Comparison of ENCODE assay signal across 1 cellular context in the genomic region with DNA sequence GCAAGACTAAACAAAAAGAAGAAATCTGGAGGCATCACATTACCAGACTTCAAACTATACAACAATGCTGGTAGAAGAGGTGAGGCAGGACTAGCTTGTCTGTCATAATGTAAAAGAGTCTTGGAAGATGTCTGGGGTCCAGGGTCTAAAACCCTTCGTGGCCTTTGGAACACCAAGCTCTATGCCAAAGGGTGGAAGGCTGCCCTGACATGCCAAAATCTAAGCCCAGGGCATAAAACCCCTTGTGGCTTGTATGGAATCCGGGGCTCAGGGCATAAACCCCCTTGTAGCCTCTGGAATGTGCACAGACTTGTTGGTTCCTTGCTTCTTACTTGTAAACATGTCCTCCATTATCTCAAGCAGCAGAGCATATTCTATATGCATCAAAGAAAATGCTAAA. TPM values are rescaled to one million over a fixed set of nuclear protein-coding genes. Genes with fewer than 3 reads are reported as not detected.
"Had no signal": no experiment of that assay in that cellular context is flagged by ENCODE, and none has a peak within 500 bp of the region (broad histone marks: within the 10 kb centered on the region; RNA-seq: fewer than 3 reads in every experiment).

No MANE protein-coding gene starts in this region.

RNA-seq across cellular contexts. Expression of a gene that starts 7.6 kb away (rescaled TPM):
- total RNA-seq: ascending aorta had no signal
